ENCODE assay signal across 8 cellular contexts in the genomic region with DNA sequence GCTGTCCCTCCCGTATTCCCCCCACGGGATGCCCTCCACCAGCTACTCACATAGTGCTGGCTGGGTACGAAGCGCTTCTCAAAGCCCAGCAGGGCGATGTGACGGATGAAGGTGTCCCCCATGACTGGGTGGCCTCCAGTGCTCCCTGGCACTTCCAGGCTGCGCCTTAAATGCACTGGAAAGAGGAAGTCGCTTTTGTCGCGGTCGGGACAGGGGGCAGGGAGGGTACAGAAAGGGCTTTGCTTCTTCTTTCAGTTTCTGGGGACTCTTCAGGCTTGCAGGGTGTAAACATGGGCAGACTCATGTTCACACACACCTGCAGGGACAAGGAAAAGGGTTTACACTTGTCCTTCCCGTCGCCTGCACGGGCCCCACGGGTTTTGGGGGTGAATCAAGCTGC.
A peak's percentile ranks its signal among the peaks of the same experiment; 100 is the strongest.
DNase-seq lines count a peak whose midpoint lies in the region; ATAC-seq and TF ChIP-seq lines count a peak whose summit lies in the region.
"Not testable (repeated sequence)": the region's sequence is repeated elsewhere in the genome, so short reads cannot be mapped to it uniquely, and the experiment has no call there.

No MANE protein-coding gene starts in this region.

- not testable (repeated sequence) for H2AFZ ChIP-seq in DND-41 (ENCODE audit: low read depth, low read length)

- not testable (repeated sequence) for H3K79me2 ChIP-seq in DND-41 (ENCODE audit: insufficient read depth, low read length)

- TF ChIP-seq POLR2A in gastroesophageal sphincter (IDR thresholded peaks at IDR 0.05), result not testable (repeated sequence)

- H3K27me3 Mint-ChIP-seq in natural killer cell (ENCODE audit: low read depth in 2 of 2), result not testable (repeated sequence)

- intact Hi-C loops in natural killer cell (cut with micrococcal nuclease), result not testable (repeated sequence)

- no CpG with 5 or more reads among the region's 15 CpGs for WGBS in gastroesophageal sphincter (ENCODE audit: low coverage in 1 of 2), 2 donors

- H3K36me3 Mint-ChIP-seq in natural killer cell, result not testable (repeated sequence)

- not testable (repeated sequence) for H4K20me1 ChIP-seq in DND-41 (ENCODE audit: insufficient read depth, low read length)

- H3K4me1 ChIP-seq in DND-41 (ENCODE audit: insufficient read depth, low read length); gastroesophageal sphincter: not testable (repeated sequence)

- DNase-seq in DND-41, natural killer cell: not testable (repeated sequence)

- not testable (repeated sequence) for H3K27ac ChIP-seq in DND-41 (ENCODE audit: low read length); gastroesophageal sphincter

- not testable (repeated sequence) for TF ChIP-seq EP300 in gastroesophageal sphincter (IDR thresholded peaks at IDR 0.05)

- not testable (repeated sequence) for H3K4me3 ChIP-seq in DND-41 (ENCODE audit: low read depth in 1 of 2, low read length in 2 of 2); gastroesophageal sphincter

- H3K27me3 ChIP-seq in DND-41 (ENCODE audit: insufficient read depth, low read length, poor library complexity); gastroesophageal sphincter: not testable (repeated sequence)

- H3K4me1 Mint-ChIP-seq in natural killer cell, result not testable (repeated sequence)

- not testable (repeated sequence) for H3K9ac ChIP-seq in DND-41 (ENCODE audit: low read depth, low read length)

- H3K4me2 ChIP-seq in DND-41 (ENCODE audit: insufficient read depth, low read length), result not testable (repeated sequence)

- H3K36me3 ChIP-seq in DND-41 (ENCODE audit: insufficient read depth, low read length); gastroesophageal sphincter: not testable (repeated sequence)

- H3K9me3 ChIP-seq in DND-41 (ENCODE audit: insufficient read depth, low read length, severe bottlenecking); gastroesophageal sphincter: not testable (repeated sequence)

- ATAC-seq in DND-41 (ENCODE audit: insufficient read depth, low read depth) (peak; percentile 50; the same call in 2 of the 3 replicates), GM19035 (IDR thresholded peaks at IDR 0.05; ENCODE audit: unreplicated experiment) (peak; percentile 74), GM21447 (IDR thresholded peaks at IDR 0.05; ENCODE audit: unreplicated experiment) (peak; percentile 83), HG02763 (IDR thresholded peaks at IDR 0.05; ENCODE audit: unreplicated experiment) (peak; percentile 72), HG03108 (IDR thresholded peaks at IDR 0.05; ENCODE audit: unreplicated experiment) (peak; percentile 84), HG03565 (IDR thresholded peaks at IDR 0.05; ENCODE audit: unreplicated experiment) (peak; percentile 66), gastroesophageal sphincter (peak; percentile 39), natural killer cell (peak; percentile 26 to 84 (median 57))

- H3K4me3 Mint-ChIP-seq in natural killer cell, result not testable (repeated sequence)

- not testable (repeated sequence) for H3K27ac Mint-ChIP-seq in natural killer cell

- TF ChIP-seq CTCF in DND-41 (IDR thresholded peaks at IDR 0.05; ENCODE audit: borderline replicate concordance, extremely low read depth, low read length, poor library complexity, severe bottlenecking); gastroesophageal sphincter (IDR thresholded peaks at IDR 0.05); natural killer cell (IDR thresholded peaks at IDR 0.05): not testable (repeated sequence)

- H3K9me3 Mint-ChIP-seq in natural killer cell, result not testable (repeated sequence)
